1 cellular context compared by ENCODE assay signal in the genomic region with DNA sequence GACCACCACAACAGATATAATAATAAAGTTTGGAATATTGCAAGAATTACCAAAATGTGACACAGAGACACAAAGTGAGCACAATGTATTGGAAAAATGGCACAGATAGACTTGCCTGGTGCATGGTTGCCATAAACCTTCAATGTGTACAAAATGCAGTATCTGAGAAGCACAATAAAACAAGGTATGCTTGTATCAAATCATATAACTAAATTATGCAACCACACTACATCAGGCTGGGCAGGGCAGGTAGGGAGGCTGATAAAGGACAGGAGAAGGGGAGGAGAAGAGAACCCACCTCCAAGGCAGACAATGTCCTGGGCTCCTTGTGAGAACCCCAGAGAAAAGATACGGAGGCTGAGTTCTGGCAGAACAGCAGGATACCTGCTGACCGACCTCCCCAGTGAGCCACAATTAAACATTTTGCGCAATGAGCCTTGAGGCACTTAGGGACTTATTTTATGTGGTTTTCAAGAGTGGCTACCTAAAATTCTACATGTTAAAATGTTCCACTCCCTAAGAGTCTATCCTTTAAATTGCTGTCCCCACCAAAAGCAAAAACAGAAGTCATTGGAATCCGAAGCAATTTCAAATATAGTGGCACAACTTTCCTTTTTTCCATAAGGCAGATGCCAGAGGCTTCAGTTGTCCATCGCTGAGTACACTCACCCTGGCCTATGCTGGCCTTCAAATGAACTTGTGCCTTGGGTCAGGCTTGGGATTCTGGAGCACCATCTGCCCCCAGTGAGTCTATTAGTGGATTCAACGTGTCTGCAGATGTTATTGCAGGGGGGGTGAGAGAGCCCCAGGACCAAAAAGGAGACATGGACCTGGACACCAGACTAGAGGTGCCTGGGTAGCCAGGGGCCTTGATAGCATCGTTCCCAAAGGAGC.
TF ChIP-seq lines count a peak whose summit lies in the region.

No MANE protein-coding gene starts in this region.

TF ChIP-seq in HepG2, 621 proteins besides CTCF, POLR2A, EP300 and RAD21:
- TF ChIP-seq ATAD3A (CRISPR knock-in tag; IDR thresholded peaks at IDR 0.05) (no peak), ZNF263 (CRISPR knock-in tag; IDR thresholded peaks at IDR 0.05) (0 out of 2 replicates have a peak, but pooled peaks have one; percentile 14), ZNF431 (CRISPR knock-in tag; IDR thresholded peaks at IDR 0.05; ENCODE audit: borderline replicate concordance, low read depth) (no peak), IKZF4 (CRISPR knock-in tag; IDR thresholded peaks at IDR 0.05; ENCODE audit: borderline replicate concordance, low read depth, not compliant biosample characterization) (no peak), RFXAP (CRISPR knock-in tag; IDR thresholded peaks at IDR 0.05; ENCODE audit: borderline replicate concordance) (no peak), SMAD1 (CRISPR knock-in tag; IDR thresholded peaks at IDR 0.05; ENCODE audit: borderline replicate concordance, low read depth) (0 out of 2 replicates have a peak, but pooled peaks have one; percentile 29), ZNF543 (CRISPR knock-in tag; IDR thresholded peaks at IDR 0.05) (no peak), FOXK1 (CRISPR knock-in tag; IDR thresholded peaks at IDR 0.05; ENCODE audit: borderline replicate concordance, low read depth) (no peak), FIP1L1 (IDR thresholded peaks at IDR 0.05; ENCODE audit: borderline replicate concordance, insufficient read depth, low read depth, low read length) (no peak), SALL1 (CRISPR knock-in tag; IDR thresholded peaks at IDR 0.05) (0 out of 2 replicates have a peak, but pooled peaks have one; percentile 23), ZNF549 (CRISPR knock-in tag; IDR thresholded peaks at IDR 0.05) (no peak), MYC (CRISPR knock-in tag; IDR thresholded peaks at IDR 0.05; ENCODE audit: borderline replicate concordance) (no peak)
- TF ChIP-seq, protein P1, sequence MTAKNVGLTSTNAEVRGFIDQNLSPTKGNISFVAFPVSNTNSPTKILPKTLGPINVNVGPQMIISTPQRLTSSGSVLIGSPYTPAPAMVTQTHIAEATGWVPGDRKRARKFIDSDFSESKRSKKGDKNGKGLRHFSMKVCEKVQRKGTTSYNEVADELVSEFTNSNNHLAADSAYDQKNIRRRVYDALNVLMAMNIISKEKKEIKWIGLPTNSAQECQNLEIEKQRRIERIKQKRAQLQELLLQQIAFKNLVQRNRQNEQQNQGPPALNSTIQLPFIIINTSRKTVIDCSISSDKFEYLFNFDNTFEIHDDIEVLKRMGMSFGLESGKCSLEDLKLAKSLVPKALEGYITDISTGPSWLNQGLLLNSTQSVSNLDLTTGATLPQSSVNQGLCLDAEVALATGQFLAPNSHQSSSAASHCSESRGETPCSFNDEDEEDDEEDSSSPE (CRISPR knock-in tag; IDR thresholded peaks at IDR 0.05): no peak
- TF ChIP-seq, protein P2, sequence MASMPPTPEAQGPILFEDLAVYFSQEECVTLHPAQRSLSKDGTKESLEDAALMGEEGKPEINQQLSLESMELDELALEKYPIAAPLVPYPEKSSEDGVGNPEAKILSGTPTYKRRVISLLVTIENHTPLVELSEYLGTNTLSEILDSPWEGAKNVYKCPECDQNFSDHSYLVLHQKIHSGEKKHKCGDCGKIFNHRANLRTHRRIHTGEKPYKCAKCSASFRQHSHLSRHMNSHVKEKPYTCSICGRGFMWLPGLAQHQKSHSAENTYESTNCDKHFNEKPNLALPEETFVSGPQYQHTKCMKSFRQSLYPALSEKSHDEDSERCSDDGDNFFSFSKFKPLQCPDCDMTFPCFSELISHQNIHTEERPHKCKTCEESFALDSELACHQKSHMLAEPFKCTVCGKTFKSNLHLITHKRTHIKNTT (CRISPR knock-in tag; IDR thresholded peaks at IDR 0.05): no peak
- TF ChIP-seq, protein P3, sequence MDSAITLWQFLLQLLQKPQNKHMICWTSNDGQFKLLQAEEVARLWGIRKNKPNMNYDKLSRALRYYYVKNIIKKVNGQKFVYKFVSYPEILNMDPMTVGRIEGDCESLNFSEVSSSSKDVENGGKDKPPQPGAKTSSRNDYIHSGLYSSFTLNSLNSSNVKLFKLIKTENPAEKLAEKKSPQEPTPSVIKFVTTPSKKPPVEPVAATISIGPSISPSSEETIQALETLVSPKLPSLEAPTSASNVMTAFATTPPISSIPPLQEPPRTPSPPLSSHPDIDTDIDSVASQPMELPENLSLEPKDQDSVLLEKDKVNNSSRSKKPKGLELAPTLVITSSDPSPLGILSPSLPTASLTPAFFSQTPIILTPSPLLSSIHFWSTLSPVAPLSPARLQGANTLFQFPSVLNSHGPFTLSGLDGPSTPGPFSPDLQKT (CRISPR knock-in tag; IDR thresholded peaks at IDR 0.05; ENCODE audit: borderline replicate concordance): no peak
- TF ChIP-seq, protein P4, sequence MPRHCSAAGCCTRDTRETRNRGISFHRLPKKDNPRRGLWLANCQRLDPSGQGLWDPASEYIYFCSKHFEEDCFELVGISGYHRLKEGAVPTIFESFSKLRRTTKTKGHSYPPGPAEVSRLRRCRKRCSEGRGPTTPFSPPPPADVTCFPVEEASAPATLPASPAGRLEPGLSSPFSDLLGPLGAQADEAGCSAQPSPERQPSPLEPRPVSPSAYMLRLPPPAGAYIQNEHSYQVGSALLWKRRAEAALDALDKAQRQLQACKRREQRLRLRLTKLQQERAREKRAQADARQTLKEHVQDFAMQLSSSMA (CRISPR knock-in tag; IDR thresholded peaks at IDR 0.05): no peak
